ENCODE assay signal across 1 cellular context in the genomic region with DNA sequence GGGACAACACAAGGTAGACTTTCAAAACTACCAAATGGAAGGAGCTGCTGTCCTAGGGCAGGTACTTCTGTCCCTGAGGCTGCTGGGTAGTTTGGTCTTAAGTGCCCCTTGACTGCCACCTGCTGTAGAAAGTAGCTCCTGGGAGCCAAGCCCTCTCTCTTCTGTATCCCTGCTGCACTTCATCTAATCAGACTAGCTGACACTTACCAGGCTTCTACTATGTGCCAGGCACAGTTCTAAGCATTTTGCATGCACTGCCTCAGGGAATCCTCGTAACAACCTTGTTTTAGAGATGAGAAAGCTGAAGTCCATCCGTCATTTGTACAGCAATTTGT.
TF ChIP-seq lines count a peak whose summit lies in the region.

No MANE protein-coding gene starts in this region.

TF ChIP-seq in HepG2, 621 proteins besides CTCF, POLR2A, EP300 and RAD21:
- peak; percentile 72 for TF ChIP-seq STAG1 (CRISPR knock-in tag; IDR thresholded peaks at IDR 0.05)
- 0 out of 2 replicates have a peak, but pooled peaks have one; percentile 28 for TF ChIP-seq ETV6 (CRISPR knock-in tag; conservative IDR thresholded peaks at IDR 0.05)
- peak; percentile 84 for TF ChIP-seq SMC3 (IDR thresholded peaks at IDR 0.05; ENCODE audit: low read length)
- TF ChIP-seq, protein P1, sequence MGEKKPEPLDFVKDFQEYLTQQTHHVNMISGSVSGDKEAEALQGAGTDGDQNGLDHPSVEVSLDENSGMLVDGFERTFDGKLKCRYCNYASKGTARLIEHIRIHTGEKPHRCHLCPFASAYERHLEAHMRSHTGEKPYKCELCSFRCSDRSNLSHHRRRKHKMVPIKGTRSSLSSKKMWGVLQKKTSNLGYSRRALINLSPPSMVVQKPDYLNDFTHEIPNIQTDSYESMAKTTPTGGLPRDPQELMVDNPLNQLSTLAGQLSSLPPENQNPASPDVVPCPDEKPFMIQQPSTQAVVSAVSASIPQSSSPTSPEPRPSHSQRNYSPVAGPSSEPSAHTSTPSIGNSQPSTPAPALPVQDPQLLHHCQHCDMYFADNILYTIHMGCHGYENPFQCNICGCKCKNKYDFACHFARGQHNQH (CRISPR knock-in tag; IDR thresholded peaks at IDR 0.05), result 0 out of 2 replicates have a peak, but pooled peaks have one; percentile 24
- peak; percentile 81 for TF ChIP-seq ZNF143 (CRISPR knock-in tag; IDR thresholded peaks at IDR 0.05)
- TF ChIP-seq ZNF749 (CRISPR knock-in tag; IDR thresholded peaks at IDR 0.05; ENCODE audit: borderline replicate concordance), result no peak
- TF ChIP-seq SRY (CRISPR knock-in tag; IDR thresholded peaks at IDR 0.05), result no peak
